Comparison of ENCODE assay signal across 8 cellular contexts in the genomic region with DNA sequence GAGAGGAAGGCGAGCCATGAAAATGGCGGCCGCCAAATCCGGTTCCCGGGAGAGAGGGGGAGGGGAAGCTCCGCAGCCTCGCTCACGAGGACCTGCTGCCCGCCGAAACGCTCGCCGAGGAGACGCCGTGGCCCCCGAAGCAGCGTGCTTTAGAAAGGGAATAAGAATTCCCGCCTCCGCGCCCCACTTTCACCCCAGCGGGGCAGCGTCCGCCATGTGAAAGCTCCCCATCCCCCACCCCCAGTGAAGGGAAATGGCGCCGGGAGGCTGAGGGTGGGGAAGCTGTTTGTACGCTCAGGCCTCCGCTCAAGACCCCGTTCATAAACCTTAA. TPM values are rescaled to one million over a fixed set of nuclear protein-coding genes. Genes with fewer than 3 reads are reported as not detected.
A peak's percentile ranks its signal among the peaks of the same experiment; 100 is the strongest.
DNase-seq lines count a peak whose midpoint lies in the region; ATAC-seq and TF ChIP-seq lines count a peak whose summit lies in the region.

No MANE protein-coding gene starts in this region.

- TF ChIP-seq CTCF in epithelial cell of esophagus (IDR thresholded peaks at IDR 0.05; ENCODE audit: insufficient read depth, low read depth, low read length, missing control alignments): no peak

- DNase-seq in DMS153 (lab: John Stamatoyannopoulos, UW) (peak; percentile 53), NOMO-1 (lab: John Stamatoyannopoulos, UW; ENCODE audit: unreplicated experiment in 2 of 2) (peak; percentile 73), activated T-cell treated with anti-CD3 and anti-CD28 coated beads for 1 hour (ENCODE audit: low read depth) (peak; percentile 77), epithelial cell of esophagus (ENCODE audit: low read depth) (peak; percentile 52), myocyte (ENCODE audit: low read depth) (peak; percentile 75)
- DNase-seq in stimulated activated CD8-positive, alpha-beta memory T cell treated with anti-CD3 and anti-CD28 coated beads, Interleukin-7, amount 100 ng/mL, for 24 hours (ENCODE audit: low read depth): peak; percentile 58

- H3K4me3 ChIP-seq in epithelial cell of esophagus (ENCODE audit: low read length): peak overlapping the region; percentile 62

- peak; percentile 2 for ATAC-seq in HG02981 (IDR thresholded peaks at IDR 0.05; ENCODE audit: unreplicated experiment)
- ATAC-seq in HG02852 (IDR thresholded peaks at IDR 0.05; ENCODE audit: unreplicated experiment): no peak

RNA-seq across cellular contexts. Expression of a gene that starts 0.5 kb away (rescaled TPM):
- 233 and 240 TPM in 2 replicates for total RNA-seq in myocyte
- polyA plus RNA-seq in myocyte (2012): 417 TPM

RNA-seq across cellular contexts. Expression of a gene that starts 1.5 kb away (rescaled TPM):
- 208 and 239 TPM in 2 replicates for total RNA-seq in myocyte
- 93.9 TPM for polyA plus RNA-seq in myocyte (2012)

RNA-seq across cellular contexts. Expression of a gene that starts 48.1 kb away (rescaled TPM):
- 0.88 and 1.2 TPM in 2 replicates for total RNA-seq in myocyte
- 2.5 TPM for polyA plus RNA-seq in myocyte (2012)
